1 cellular context compared by ENCODE assay signal in the genomic region with DNA sequence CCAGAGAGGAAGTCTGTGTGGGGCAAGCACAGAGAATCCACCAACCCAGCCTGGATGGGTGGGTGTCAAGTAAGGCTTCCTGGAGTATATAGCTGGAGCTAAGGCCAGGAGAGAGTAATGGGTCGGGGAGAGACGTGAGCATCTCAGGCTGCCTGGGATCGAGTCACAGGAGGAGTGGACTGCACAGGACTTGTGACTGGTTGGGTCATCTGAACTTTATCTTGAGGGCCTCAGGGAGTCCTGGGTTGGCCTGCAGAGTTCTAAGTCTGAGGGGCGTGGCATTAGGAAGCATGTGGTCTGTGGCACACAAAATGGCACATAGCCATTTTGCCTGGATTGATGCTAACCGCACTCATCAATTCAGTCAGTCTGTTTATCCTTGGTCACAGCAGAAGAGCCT.
TF ChIP-seq lines count a peak whose summit lies in the region.

No MANE protein-coding gene starts in this region.

TF ChIP-seq in HepG2, 621 proteins besides CTCF, POLR2A, EP300 and RAD21:
- TF ChIP-seq ZNF766 (CRISPR knock-in tag; IDR thresholded peaks at IDR 0.05; ENCODE audit: borderline replicate concordance) (no peak), SUZ12 (IDR thresholded peaks at IDR 0.05; ENCODE audit: low read depth, low read length) (no peak), ZSCAN20 (CRISPR knock-in tag; IDR thresholded peaks at IDR 0.05; ENCODE audit: borderline replicate concordance) (no peak), ZNF562 (CRISPR knock-in tag; IDR thresholded peaks at IDR 0.05; ENCODE audit: borderline replicate concordance) (no peak), HOXA7 (CRISPR knock-in tag; IDR thresholded peaks at IDR 0.05) (no peak), ZNF841 (CRISPR knock-in tag; IDR thresholded peaks at IDR 0.05; ENCODE audit: borderline replicate concordance) (no peak), RFX3 (CRISPR knock-in tag; IDR thresholded peaks at IDR 0.05) (no peak), ZNF781 (CRISPR knock-in tag; IDR thresholded peaks at IDR 0.05; ENCODE audit: borderline replicate concordance, not compliant biosample characterization) (no peak)
- TF ChIP-seq, protein P1, sequence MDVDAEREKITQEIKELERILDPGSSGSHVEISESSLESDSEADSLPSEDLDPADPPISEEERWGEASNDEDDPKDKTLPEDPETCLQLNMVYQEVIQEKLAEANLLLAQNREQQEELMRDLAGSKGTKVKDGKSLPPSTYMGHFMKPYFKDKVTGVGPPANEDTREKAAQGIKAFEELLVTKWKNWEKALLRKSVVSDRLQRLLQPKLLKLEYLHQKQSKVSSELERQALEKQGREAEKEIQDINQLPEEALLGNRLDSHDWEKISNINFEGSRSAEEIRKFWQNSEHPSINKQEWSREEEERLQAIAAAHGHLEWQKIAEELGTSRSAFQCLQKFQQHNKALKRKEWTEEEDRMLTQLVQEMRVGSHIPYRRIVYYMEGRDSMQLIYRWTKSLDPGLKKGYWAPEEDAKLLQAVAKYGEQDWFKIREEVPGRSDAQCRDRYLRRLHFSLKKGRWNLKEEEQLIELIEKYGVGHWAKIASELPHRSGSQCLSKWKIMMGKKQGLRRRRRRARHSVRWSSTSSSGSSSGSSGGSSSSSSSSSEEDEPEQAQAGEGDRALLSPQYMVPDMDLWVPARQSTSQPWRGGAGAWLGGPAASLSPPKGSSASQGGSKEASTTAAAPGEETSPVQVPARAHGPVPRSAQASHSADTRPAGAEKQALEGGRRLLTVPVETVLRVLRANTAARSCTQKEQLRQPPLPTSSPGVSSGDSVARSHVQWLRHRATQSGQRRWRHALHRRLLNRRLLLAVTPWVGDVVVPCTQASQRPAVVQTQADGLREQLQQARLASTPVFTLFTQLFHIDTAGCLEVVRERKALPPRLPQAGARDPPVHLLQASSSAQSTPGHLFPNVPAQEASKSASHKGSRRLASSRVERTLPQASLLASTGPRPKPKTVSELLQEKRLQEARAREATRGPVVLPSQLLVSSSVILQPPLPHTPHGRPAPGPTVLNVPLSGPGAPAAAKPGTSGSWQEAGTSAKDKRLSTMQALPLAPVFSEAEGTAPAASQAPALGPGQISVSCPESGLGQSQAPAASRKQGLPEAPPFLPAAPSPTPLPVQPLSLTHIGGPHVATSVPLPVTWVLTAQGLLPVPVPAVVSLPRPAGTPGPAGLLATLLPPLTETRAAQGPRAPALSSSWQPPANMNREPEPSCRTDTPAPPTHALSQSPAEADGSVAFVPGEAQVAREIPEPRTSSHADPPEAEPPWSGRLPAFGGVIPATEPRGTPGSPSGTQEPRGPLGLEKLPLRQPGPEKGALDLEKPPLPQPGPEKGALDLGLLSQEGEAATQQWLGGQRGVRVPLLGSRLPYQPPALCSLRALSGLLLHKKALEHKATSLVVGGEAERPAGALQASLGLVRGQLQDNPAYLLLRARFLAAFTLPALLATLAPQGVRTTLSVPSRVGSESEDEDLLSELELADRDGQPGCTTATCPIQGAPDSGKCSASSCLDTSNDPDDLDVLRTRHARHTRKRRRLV (CRISPR knock-in tag; IDR thresholded peaks at IDR 0.05): no peak
- TF ChIP-seq, protein P2, sequence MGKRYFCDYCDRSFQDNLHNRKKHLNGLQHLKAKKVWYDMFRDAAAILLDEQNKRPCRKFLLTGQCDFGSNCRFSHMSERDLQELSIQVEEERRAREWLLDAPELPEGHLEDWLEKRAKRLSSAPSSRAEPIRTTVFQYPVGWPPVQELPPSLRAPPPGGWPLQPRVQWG (CRISPR knock-in tag; IDR thresholded peaks at IDR 0.05; ENCODE audit: borderline replicate concordance, low read depth): no peak
- TF ChIP-seq, protein P3, sequence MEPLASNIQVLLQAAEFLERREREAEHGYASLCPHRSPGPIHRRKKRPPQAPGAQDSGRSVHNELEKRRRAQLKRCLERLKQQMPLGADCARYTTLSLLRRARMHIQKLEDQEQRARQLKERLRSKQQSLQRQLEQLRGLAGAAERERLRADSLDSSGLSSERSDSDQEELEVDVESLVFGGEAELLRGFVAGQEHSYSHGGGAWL (CRISPR knock-in tag; IDR thresholded peaks at IDR 0.05): no peak
- TF ChIP-seq, protein P4, sequence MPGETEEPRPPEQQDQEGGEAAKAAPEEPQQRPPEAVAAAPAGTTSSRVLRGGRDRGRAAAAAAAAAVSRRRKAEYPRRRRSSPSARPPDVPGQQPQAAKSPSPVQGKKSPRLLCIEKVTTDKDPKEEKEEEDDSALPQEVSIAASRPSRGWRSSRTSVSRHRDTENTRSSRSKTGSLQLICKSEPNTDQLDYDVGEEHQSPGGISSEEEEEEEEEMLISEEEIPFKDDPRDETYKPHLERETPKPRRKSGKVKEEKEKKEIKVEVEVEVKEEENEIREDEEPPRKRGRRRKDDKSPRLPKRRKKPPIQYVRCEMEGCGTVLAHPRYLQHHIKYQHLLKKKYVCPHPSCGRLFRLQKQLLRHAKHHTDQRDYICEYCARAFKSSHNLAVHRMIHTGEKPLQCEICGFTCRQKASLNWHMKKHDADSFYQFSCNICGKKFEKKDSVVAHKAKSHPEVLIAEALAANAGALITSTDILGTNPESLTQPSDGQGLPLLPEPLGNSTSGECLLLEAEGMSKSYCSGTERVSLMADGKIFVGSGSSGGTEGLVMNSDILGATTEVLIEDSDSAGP (CRISPR knock-in tag; IDR thresholded peaks at IDR 0.05; ENCODE audit: borderline replicate concordance): no peak
